In genomic region chr4:88097301-88097700, GRCh38 we compare ENCODE assay signal across 29 cellular contexts.
DNase-seq lines count a peak whose midpoint lies in the region; FAIRE-seq and TF ChIP-seq lines count a peak whose summit lies in the region.
"Had no signal": no experiment of that assay in that cellular context is flagged by ENCODE, and none has a peak within 500 bp of the region (broad histone marks: within the 10 kb centered on the region; RNA-seq: fewer than 3 reads in every experiment).

No MANE protein-coding gene starts in this region.

- no peak overlapping the region for H3K4me2 ChIP-seq in neural progenitor cell
- H3K4me2 ChIP-seq: A549, GM23338 had no signal

- intact Hi-C loops in kidney (cut with DNase I) = no loop called here

- no peaks in the 10 kb centered on the region for H3F3A ChIP-seq in neural progenitor cell (ENCODE audit: low read depth)

- H3K36me3 ChIP-seq in adipocyte (ENCODE audit: control insufficient read depth, insufficient read depth, low read length, severe bottlenecking) (no peaks in the 10 kb centered on the region), kidney (ENCODE audit: control insufficient read depth in 1 of 2, insufficient read depth in 2 of 2, low read length in 2 of 2) (no peaks in the 10 kb centered on the region), neural progenitor cell (no peaks in the 10 kb centered on the region)
- H3K36me3 ChIP-seq: SJSA1, uterus had no signal

- DNase-seq in AG08396 (ENCODE audit: low spot score) (peak; percentile 8), GM03348 (ENCODE audit: low spot score) (peak; percentile 15), adipocyte (ENCODE audit: low read depth) (peak; percentile 51), DMS79 (lab: John Stamatoyannopoulos, UW) (no peak), kidney (no peak), neural progenitor cell (ENCODE audit: low spot score) (no peak), T1000 (lab: John Stamatoyannopoulos, UW) (no peak)
- DNase-seq: activated CD4-positive, alpha-beta T cell treated with anti-CD3 and anti-CD28 coated beads for 36 hours; activated CD8-positive, alpha-beta memory T cell treated with anti-CD3 and anti-CD28 coated beads for 24 hours; activated gamma-delta T cell; activated T-cell treated with anti-CD3 and anti-CD28 coated beads, Interleukin-2, amount 50 U/mL, for 1 hour; Calu3; effector CD4-positive, alpha-beta T cell; Kasumi-1; NCI-H1694; NCI-H2171; NCI-H510A treated with DMSO at 0.1 percent for 48 hours; stimulated activated CD4-positive, alpha-beta T cell treated with anti-CD3 and anti-CD28 coated beads, Interleukin-2, amount 100 ng/mL, for 48 hours; uterus had no signal

- no peaks in the 10 kb centered on the region for H3K36me3 Mint-ChIP-seq in neural progenitor cell
- H3K36me3 Mint-ChIP-seq: brain; CD14-positive monocyte; stimulated activated memory B cell treated with anti-CD40 and anti-IgM and Interleukin-4, amounts not matched to agents 10 μg/mL and 1 μg/mL and 100 μg/mL, for 72 hours had no signal

- no peaks in the 10 kb centered on the region for H3K79me2 ChIP-seq in neural progenitor cell (ENCODE audit: low read depth)

- H3K4me1 Mint-ChIP-seq in neural progenitor cell = no peaks in the 10 kb centered on the region
- H3K4me1 Mint-ChIP-seq: activated CD4-positive, alpha-beta T cell treated with anti-CD3 and anti-CD28 coated beads for 36 hours; brain; stimulated activated memory B cell treated with anti-CD40 and anti-IgM and Interleukin-4, amounts not matched to agents 10 μg/mL and 1 μg/mL and 100 μg/mL, for 72 hours had no signal

- H3K9me3 Mint-ChIP-seq in neural progenitor cell = no peaks in the 10 kb centered on the region
- H3K9me3 Mint-ChIP-seq: brain; GM23338; stimulated activated memory B cell treated with anti-CD40 and anti-IgM and Interleukin-4, amounts not matched to agents 10 μg/mL and 1 μg/mL and 100 μg/mL, for 72 hours had no signal

- H3K4me3 Mint-ChIP-seq in neural progenitor cell = no peak overlapping the region
- H3K4me3 Mint-ChIP-seq: activated CD4-positive, alpha-beta T cell treated with anti-CD3 and anti-CD28 coated beads for 36 hours; brain; CD14-positive monocyte; GM23338; stimulated activated memory B cell treated with anti-CD40 and anti-IgM and Interleukin-4, amounts not matched to agents 10 μg/mL and 1 μg/mL and 100 μg/mL, for 72 hours had no signal

- H3K4me3 ChIP-seq in adipocyte (ENCODE audit: low read length) = no peak overlapping the region
- H3K4me3 ChIP-seq in kidney (ENCODE audit: low read length in 2 of 2) = no peak overlapping the region
- no peak overlapping the region for H3K4me3 ChIP-seq in neural progenitor cell
- H3K4me3 ChIP-seq: A549, GM23338, lung, SJSA1, uterus had no signal

- H3K27me3 ChIP-seq in adipocyte (replicated peaks; ENCODE audit: control insufficient read depth, insufficient read depth, low read length) = no peaks in the 10 kb centered on the region
- no peaks in the 10 kb centered on the region for H3K27me3 ChIP-seq in neural progenitor cell
- H3K27me3 ChIP-seq: SJSA1, uterus had no signal

- H3K4me1 ChIP-seq in adipocyte (ENCODE audit: control insufficient read depth, insufficient read depth, low read length) (no peaks in the 10 kb centered on the region), kidney (ENCODE audit: control insufficient read depth in 1 of 2, insufficient read depth in 1 of 2, low read depth in 1 of 2, low read length in 2 of 2) (no peaks in the 10 kb centered on the region), neural progenitor cell (no peaks in the 10 kb centered on the region)
- H3K4me1 ChIP-seq: A549, SJSA1, uterus had no signal

- H3K9me3 ChIP-seq in adipocyte (ENCODE audit: control insufficient read depth, low read length) = no peaks in the 10 kb centered on the region
- H3K9me3 ChIP-seq in kidney (ENCODE audit: control insufficient read depth in 1 of 2, low read length in 2 of 2) = no peaks in the 10 kb centered on the region
- no peaks in the 10 kb centered on the region for H3K9me3 ChIP-seq in neural progenitor cell (ENCODE audit: low read depth)
- H3K9me3 ChIP-seq: A549, SJSA1, uterus had no signal

- H3K9ac ChIP-seq in adipocyte (ENCODE audit: low read length) = no peak overlapping the region
- no peak overlapping the region for H3K9ac ChIP-seq in kidney (ENCODE audit: low read length in 2 of 2)
- H3K9ac ChIP-seq in neural progenitor cell = no peak overlapping the region

- TF ChIP-seq CTCF in kidney (IDR thresholded peaks at IDR 0.05; ENCODE audit: borderline replicate concordance, extremely low read depth, insufficient read depth) (no peak), neural progenitor cell (IDR thresholded peaks at IDR 0.05) (no peak)

- peaks cover 2% of the 10 kb centered on the region for H3K27me3 Mint-ChIP-seq in neural progenitor cell (ENCODE audit: insufficient read depth, low read depth)
- H3K27me3 Mint-ChIP-seq: stimulated activated memory B cell treated with anti-CD40 and anti-IgM and Interleukin-4, amounts not matched to agents 10 μg/mL and 1 μg/mL and 100 μg/mL, for 72 hours had no signal

- no peak overlapping the region for H3K27ac Mint-ChIP-seq in neural progenitor cell
- H3K27ac Mint-ChIP-seq: activated CD4-positive, alpha-beta T cell treated with anti-CD3 and anti-CD28 coated beads for 36 hours; brain; CD14-positive monocyte; GM23338; stimulated activated memory B cell treated with anti-CD40 and anti-IgM and Interleukin-4, amounts not matched to agents 10 μg/mL and 1 μg/mL and 100 μg/mL, for 72 hours had no signal

- H2AFZ ChIP-seq in neural progenitor cell (replicated peaks) = no peak overlapping the region
- H2AFZ ChIP-seq: GM23338 had no signal

- H3K27ac ChIP-seq in kidney (ENCODE audit: low read depth in 2 of 2, low read length in 2 of 2) (no peak overlapping the region), neural progenitor cell (no peak overlapping the region)
- H3K27ac ChIP-seq: A549, SJSA1, uterus had no signal

- no peaks in the 10 kb centered on the region for H4K20me1 ChIP-seq in neural progenitor cell (ENCODE audit: low read depth)

- FAIRE-seq in islet of Langerhans (lab: Jason Lieb, UNC) (peak; percentile 49), kidney (lab: Jason Lieb, UNC) (no peak)
- FAIRE-seq: A549, G401.6, RCC 7860 had no signal

Comparison
In these comparisons a context has a peak if more than half of its experiments do, and no peak if none do; other contexts are left out.
1. DNase-seq: peak in AG08396 (single experiment), GM03348 (single experiment) and adipocyte (single experiment); none in DMS79 (single experiment), kidney (single experiment), neural progenitor cell (single experiment) and T1000 (single experiment).